14 cellular contexts compared by ENCODE assay signal in the genomic region with DNA sequence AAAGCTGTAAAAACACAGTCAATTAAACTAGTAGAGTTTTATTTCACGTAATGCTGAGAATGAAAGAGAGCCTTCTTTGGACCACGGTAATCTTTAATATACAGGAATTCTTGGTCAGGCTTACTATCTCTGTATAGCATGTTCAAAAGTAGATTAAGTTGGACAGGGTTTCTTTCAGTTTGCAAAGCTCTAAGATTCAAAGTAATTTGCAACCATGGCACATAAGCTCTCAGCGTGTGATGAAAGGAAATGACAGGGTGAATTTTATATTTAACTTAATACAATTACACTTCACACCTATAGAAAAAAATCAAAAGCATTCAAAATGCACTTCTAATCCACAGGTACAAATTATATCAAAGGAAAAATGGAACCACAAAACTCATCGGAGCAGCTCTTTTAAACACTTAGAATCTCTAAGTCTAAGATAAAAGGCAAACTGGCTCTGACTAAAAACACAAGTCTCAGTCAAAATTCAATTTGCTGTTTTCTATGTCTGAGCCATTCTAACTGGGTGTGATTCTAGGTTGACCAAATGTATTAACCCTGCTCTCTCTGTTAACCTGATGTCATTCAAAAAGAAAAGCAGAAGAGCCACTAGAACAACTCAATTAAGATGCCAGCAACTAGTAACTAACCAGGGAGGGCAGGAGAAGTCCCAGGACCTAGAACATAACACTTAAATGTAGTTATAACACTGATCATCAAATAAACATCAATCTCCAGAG.
DNase-seq lines count a peak whose midpoint lies in the region; ATAC-seq and TF ChIP-seq lines count a peak whose summit lies in the region.
"Had no signal": no experiment of that assay in that cellular context is flagged by ENCODE, and none has a peak within 500 bp of the region (broad histone marks: within the 10 kb centered on the region; RNA-seq: fewer than 3 reads in every experiment).

No MANE protein-coding gene starts in this region.

- CTCF ChIA-PET in activated naive CD4-positive, alpha-beta T cell treated with anti-CD3 and anti-CD28 coated beads, Interleukin-2, amount 10 ng/mL, durations not matched to agents 7 days and 5 days (lab: Charles Lee): interaction anchor here (0.6 to 6.4 kb wide), 12 partner anchors 18 to 108 kb away, joined by 3 to 102 read pairs (median 5); no protein-coding TSS in a partner anchor

- H3K36me3 ChIP-seq in SJSA1: no peaks in the 10 kb centered on the region
- no peaks in the 10 kb centered on the region for H3K36me3 ChIP-seq in heart right ventricle
- H3K36me3 ChIP-seq: ascending aorta, Peyer's patch, vagina had no signal

- H3K36me3 Mint-ChIP-seq in activated naive CD4-positive, alpha-beta T cell treated with anti-CD3 and anti-CD28 coated beads, Interleukin-2, amount 10 ng/mL, durations not matched to agents 7 days and 5 days: peaks cover 3% of the 10 kb centered on the region
- no peaks in the 10 kb centered on the region for H3K36me3 Mint-ChIP-seq in immature natural killer cell
- no peaks in the 10 kb centered on the region for H3K36me3 Mint-ChIP-seq in stimulated activated memory B cell treated with anti-CD40 and anti-IgM and Interleukin-4, amounts not matched to agents 10 μg/mL and 1 μg/mL and 100 μg/mL, for 72 hours

- no peak for TF ChIP-seq CTCF in heart right ventricle (IDR thresholded peaks at IDR 0.05)

- H3K9me3 ChIP-seq in SJSA1 (replicated peaks) (no peaks in the 10 kb centered on the region), heart right ventricle (no peaks in the 10 kb centered on the region)
- H3K9me3 ChIP-seq: ascending aorta, Peyer's patch, vagina had no signal

- H3K27me3 ChIP-seq in SJSA1 (replicated peaks) (no peaks in the 10 kb centered on the region), heart right ventricle (no peaks in the 10 kb centered on the region)
- H3K27me3 ChIP-seq: ascending aorta, Peyer's patch, vagina had no signal

- ATAC-seq in stimulated activated memory B cell treated with anti-CD40 and anti-IgM and Interleukin-4, amounts not matched to agents 10 μg/mL and 1 μg/mL and 100 μg/mL, for 72 hours: peak; percentile 42
- no peak for ATAC-seq in heart right ventricle

- H3K27me3 Mint-ChIP-seq in activated naive CD4-positive, alpha-beta T cell treated with anti-CD3 and anti-CD28 coated beads, Interleukin-2, amount 10 ng/mL, durations not matched to agents 7 days and 5 days: no peaks in the 10 kb centered on the region
- H3K27me3 Mint-ChIP-seq in immature natural killer cell (ENCODE audit: low read depth in 3 of 3): no peaks in the 10 kb centered on the region
- H3K27me3 Mint-ChIP-seq in stimulated activated memory B cell treated with anti-CD40 and anti-IgM and Interleukin-4, amounts not matched to agents 10 μg/mL and 1 μg/mL and 100 μg/mL, for 72 hours: no peaks in the 10 kb centered on the region

- H3K4me1 Mint-ChIP-seq in activated naive CD4-positive, alpha-beta T cell treated with anti-CD3 and anti-CD28 coated beads, Interleukin-2, amount 10 ng/mL, durations not matched to agents 7 days and 5 days: peaks cover 39% of the 10 kb centered on the region
- peaks cover 35 to 44% of the 10 kb centered on the region in 2 donors for H3K4me1 Mint-ChIP-seq in immature natural killer cell
- peaks cover 18% of the 10 kb centered on the region for H3K4me1 Mint-ChIP-seq in stimulated activated memory B cell treated with anti-CD40 and anti-IgM and Interleukin-4, amounts not matched to agents 10 μg/mL and 1 μg/mL and 100 μg/mL, for 72 hours

- intact Hi-C loops in heart right ventricle (cut with DNase I): loop anchor here in 9 of 10 donors (2.0 to 10.0 kb wide), 6 partner anchors 55 to 265 kb away; no protein-coding TSS in a partner anchor

- H3K27ac Mint-ChIP-seq in activated naive CD4-positive, alpha-beta T cell treated with anti-CD3 and anti-CD28 coated beads, Interleukin-2, amount 10 ng/mL, durations not matched to agents 7 days and 5 days: peak overlapping the region; percentile 60
- peak overlapping the region in 3 of 6 donors; percentile 47 to 59 (median 48) for H3K27ac Mint-ChIP-seq in immature natural killer cell
- peak overlapping the region; percentile 6 for H3K27ac Mint-ChIP-seq in stimulated activated memory B cell treated with anti-CD40 and anti-IgM and Interleukin-4, amounts not matched to agents 10 μg/mL and 1 μg/mL and 100 μg/mL, for 72 hours

- DNase-seq in activated naive CD4-positive, alpha-beta T cell treated with anti-CD3 and anti-CD28 coated beads, Interleukin-2, amount 10 ng/mL, durations not matched to agents 7 days and 5 days: no peak
- no peak for DNase-seq in activated naive CD4-positive, alpha-beta T cell treated with Interleukin-2 at 50 U/mL for 16 hours
- DNase-seq in SJSA1 (ENCODE audit: low read depth in 1 of 2, low spot score in 2 of 2): no peak
- no peak for DNase-seq in immature natural killer cell
- no peak for DNase-seq in Kasumi-1 (lab: John Stamatoyannopoulos, UW)
- DNase-seq in EL: no peak
- no peak for DNase-seq in heart right ventricle
- DNase-seq: DND-41; NCI-H510A; Peyer's patch; stimulated activated CD4-positive, alpha-beta T cell treated with anti-CD3 and anti-CD28 coated beads, Interleukin-1b, Interleukin-23, amount 100 ng/mL, for 48 hours had no signal

- H3K4me1 ChIP-seq in SJSA1 (replicated peaks): peaks cover 63% of the 10 kb centered on the region
- peaks cover 13 to 78% (median 64%) of the 10 kb centered on the region in 9 donors for H3K4me1 ChIP-seq in heart right ventricle

- peak overlapping the region; percentile 35 for H3K27ac ChIP-seq in SJSA1
- peak overlapping the region in 4 of 10 donors; percentile 29 to 50 (median 36) for H3K27ac ChIP-seq in heart right ventricle
- H3K27ac ChIP-seq: ascending aorta, Peyer's patch, vagina had no signal

- H3K9me3 Mint-ChIP-seq in activated naive CD4-positive, alpha-beta T cell treated with anti-CD3 and anti-CD28 coated beads, Interleukin-2, amount 10 ng/mL, durations not matched to agents 7 days and 5 days: no peaks in the 10 kb centered on the region
- H3K9me3 Mint-ChIP-seq in immature natural killer cell: no peaks in the 10 kb centered on the region
- no peaks in the 10 kb centered on the region for H3K9me3 Mint-ChIP-seq in stimulated activated memory B cell treated with anti-CD40 and anti-IgM and Interleukin-4, amounts not matched to agents 10 μg/mL and 1 μg/mL and 100 μg/mL, for 72 hours

- H3K4me3 Mint-ChIP-seq in activated naive CD4-positive, alpha-beta T cell treated with anti-CD3 and anti-CD28 coated beads, Interleukin-2, amount 10 ng/mL, durations not matched to agents 7 days and 5 days: no peak overlapping the region
- H3K4me3 Mint-ChIP-seq in immature natural killer cell: peak overlapping the region in 3 of 5 donors; percentile 24 to 45 (median 28)
- H3K4me3 Mint-ChIP-seq in stimulated activated memory B cell treated with anti-CD40 and anti-IgM and Interleukin-4, amounts not matched to agents 10 μg/mL and 1 μg/mL and 100 μg/mL, for 72 hours: no peak overlapping the region

- WGBS in heart right ventricle, 2 donors: 56 to 62% methylated on average over 4 of the region's 4 CpGs

- no peak overlapping the region for H3K4me3 ChIP-seq in SJSA1
- H3K4me3 ChIP-seq in heart right ventricle: no peak overlapping the region
- H3K4me3 ChIP-seq: ascending aorta, Peyer's patch, vagina had no signal

Comparison
In these comparisons a context has a peak if more than half of its experiments do, and no peak if none do; other contexts are left out.
1. H3K4me3 Mint-ChIP-seq: peak in immature natural killer cell (3 of 5); none in activated naive CD4-positive, alpha-beta T cell treated with anti-CD3 and anti-CD28 coated beads, Interleukin-2, amount 10 ng/mL, durations not matched to agents 7 days and 5 days (single experiment) and stimulated activated memory B cell treated with anti-CD40 and anti-IgM and Interleukin-4, amounts not matched to agents 10 μg/mL and 1 μg/mL and 100 μg/mL, for 72 hours (single experiment).